20 cellular contexts compared by ENCODE assay signal in genomic region chr9:132585954-132586829, GRCh38. TPM values are rescaled to one million over a fixed set of nuclear protein-coding genes. Genes with fewer than 3 reads are reported as not detected.
A peak's percentile ranks its signal among the peaks of the same experiment; 100 is the strongest.
DNase-seq lines count a peak whose midpoint lies in the region; ATAC-seq and TF ChIP-seq lines count a peak whose summit lies in the region.
"Had no signal": no experiment of that assay in that cellular context is flagged by ENCODE, and none has a peak within 500 bp of the region (broad histone marks: within the 10 kb centered on the region; RNA-seq: fewer than 3 reads in every experiment).

No MANE protein-coding gene starts in this region.

- ATAC-seq in central memory CD8-positive, alpha-beta T cell (replicated peaks; ENCODE audit: extremely low read depth, poor library complexity, severe bottlenecking) = no peak
- ATAC-seq in naive thymus-derived CD8-positive, alpha-beta T cell = no peak
- ATAC-seq: left lung; naive thymus-derived CD4-positive, alpha-beta T cell; PC-3; right cardiac atrium; stimulated activated memory B cell treated with anti-CD40 and anti-IgM and Interleukin-4, amounts not matched to agents 10 μg/mL and 1 μg/mL and 100 μg/mL, for 72 hours had no signal

- POLR2A ChIA-PET in naive thymus-derived CD8-positive, alpha-beta T cell (lab: Charles Lee) = no interaction called here

- no peak for TF ChIP-seq EP300 in stomach (IDR thresholded peaks at IDR 0.05)

- H3K4me1 ChIP-seq in smooth muscle cell (ENCODE audit: low read depth) = peaks cover 28% of the 10 kb centered on the region
- H3K4me1 ChIP-seq in stomach = peaks cover 11 to 51% (median 29%) of the 10 kb centered on the region in 4 donors
- H3K4me1 ChIP-seq: uterus had no signal

- 11% methylated on average over 42 of the region's 42 CpGs for WGBS in smooth muscle cell (ENCODE audit: low lambda C conversion rate)
- 7 to 12% (median 8%) methylated on average over 42 of the region's 42 CpGs for WGBS in stomach, 5 donors

- no peak overlapping the region for H3K4me3 Mint-ChIP-seq in activated naive CD4-positive, alpha-beta T cell treated with anti-CD3 and anti-CD28 coated beads, Interleukin-2, amount 10 ng/mL, durations not matched to agents 7 days and 5 days
- H3K4me3 Mint-ChIP-seq in central memory CD8-positive, alpha-beta T cell = no peak overlapping the region
- H3K4me3 Mint-ChIP-seq in naive thymus-derived CD8-positive, alpha-beta T cell = no peak overlapping the region
- H3K4me3 Mint-ChIP-seq: naive thymus-derived CD4-positive, alpha-beta T cell; stimulated activated memory B cell treated with anti-CD40 and anti-IgM and Interleukin-4, amounts not matched to agents 10 μg/mL and 1 μg/mL and 100 μg/mL, for 72 hours had no signal

- peaks cover 10% of the 10 kb centered on the region for H3K4me1 Mint-ChIP-seq in activated naive CD4-positive, alpha-beta T cell treated with anti-CD3 and anti-CD28 coated beads, Interleukin-2, amount 10 ng/mL, durations not matched to agents 7 days and 5 days
- H3K4me1 Mint-ChIP-seq in central memory CD8-positive, alpha-beta T cell = peaks cover 26% of the 10 kb centered on the region
- peaks cover 8 to 27% (median 13%) of the 10 kb centered on the region in 4 donors for H3K4me1 Mint-ChIP-seq in naive thymus-derived CD8-positive, alpha-beta T cell

- peaks cover 100% of the 10 kb centered on the region for H3K27me3 Mint-ChIP-seq in activated naive CD4-positive, alpha-beta T cell treated with anti-CD3 and anti-CD28 coated beads, Interleukin-2, amount 10 ng/mL, durations not matched to agents 7 days and 5 days
- peaks cover 94% of the 10 kb centered on the region for H3K27me3 Mint-ChIP-seq in central memory CD8-positive, alpha-beta T cell
- peaks cover 31 to 89% (median 48%) of the 10 kb centered on the region in 5 donors for H3K27me3 Mint-ChIP-seq in naive thymus-derived CD8-positive, alpha-beta T cell

- H3K27me3 ChIP-seq in smooth muscle cell (ENCODE audit: low read depth) (peaks cover 100% of the 10 kb centered on the region), stomach (peaks cover 79 to 100% (median 100%) of the 10 kb centered on the region in 3 donors)

- H3K27ac Mint-ChIP-seq in activated naive CD4-positive, alpha-beta T cell treated with anti-CD3 and anti-CD28 coated beads, Interleukin-2, amount 10 ng/mL, durations not matched to agents 7 days and 5 days = peak overlapping the region; percentile 20
- H3K27ac Mint-ChIP-seq in central memory CD8-positive, alpha-beta T cell (ENCODE audit: low read depth) = peak overlapping the region; percentile 64
- peak overlapping the region in 1 of 10 donors; percentile 37 for H3K27ac Mint-ChIP-seq in naive thymus-derived CD8-positive, alpha-beta T cell
- H3K27ac Mint-ChIP-seq: activated T-helper 2 cell treated with anti-CD3 and anti-CD28 coated beads, Interferon-gamma antibody, Interleukin-2, Interleukin-4, amounts not matched to agents 10 μg/mL and 5 μg/mL and 100 μg/mL, durations not matched to agents 14 hours and 24 hours and 36 hours; stimulated activated memory B cell treated with anti-CD40 and anti-IgM and Interleukin-4, amounts not matched to agents 10 μg/mL and 1 μg/mL and 100 μg/mL, for 72 hours had no signal

- intact Hi-C loops in stomach (cut with DNase I; ENCODE audit: low total_unique reads) = no loop called here

- no peaks in the 10 kb centered on the region for H3F3A ChIP-seq in smooth muscle cell (ENCODE audit: low read depth)

- H3K4me2 ChIP-seq in smooth muscle cell = peak overlapping the region; percentile 69

- no peak overlapping the region for H3K4me3 ChIP-seq in smooth muscle cell
- H3K4me3 ChIP-seq in stomach = no peak overlapping the region
- H3K4me3 ChIP-seq: left lung, uterus had no signal

- no peaks in the 10 kb centered on the region for H3K36me3 ChIP-seq in smooth muscle cell (ENCODE audit: low read depth)
- H3K36me3 ChIP-seq in stomach = no peaks in the 10 kb centered on the region
- H3K36me3 ChIP-seq: left lung, uterus had no signal

- CTCF ChIA-PET in activated naive CD4-positive, alpha-beta T cell treated with anti-CD3 and anti-CD28 coated beads, Interleukin-2, amount 10 ng/mL, durations not matched to agents 7 days and 5 days (lab: Charles Lee) = no interaction called here

- no peak overlapping the region for H2AFZ ChIP-seq in smooth muscle cell (ENCODE audit: low read depth)

- H3K36me3 Mint-ChIP-seq in activated naive CD4-positive, alpha-beta T cell treated with anti-CD3 and anti-CD28 coated beads, Interleukin-2, amount 10 ng/mL, durations not matched to agents 7 days and 5 days = no peaks in the 10 kb centered on the region
- peaks cover 16% of the 10 kb centered on the region for H3K36me3 Mint-ChIP-seq in central memory CD8-positive, alpha-beta T cell (ENCODE audit: insufficient read depth)
- peaks cover 4 to 6% (median 6%) of the 10 kb centered on the region in 3 donors for H3K36me3 Mint-ChIP-seq in naive thymus-derived CD8-positive, alpha-beta T cell
- H3K36me3 Mint-ChIP-seq: stimulated activated memory B cell treated with anti-CD40 and anti-IgM and Interleukin-4, amounts not matched to agents 10 μg/mL and 1 μg/mL and 100 μg/mL, for 72 hours had no signal

- H3K9me3 ChIP-seq in smooth muscle cell (replicated peaks; ENCODE audit: low read depth) (no peaks in the 10 kb centered on the region), stomach (no peaks in the 10 kb centered on the region)
- H3K9me3 ChIP-seq: left lung, uterus had no signal

- H3K27ac ChIP-seq in smooth muscle cell (ENCODE audit: low read depth) = no peak overlapping the region
- no peak overlapping the region for H3K27ac ChIP-seq in stomach
- H3K27ac ChIP-seq: left lung, uterus had no signal

- TF ChIP-seq POLR2A in stomach (IDR thresholded peaks at IDR 0.05) = no peak

- no peaks in the 10 kb centered on the region for H3K79me2 ChIP-seq in smooth muscle cell (ENCODE audit: low read depth)

- TF ChIP-seq CTCF in smooth muscle cell (IDR thresholded peaks at IDR 0.05; ENCODE audit: borderline replicate concordance, insufficient read depth, poor library complexity, severe bottlenecking) = no peak
- TF ChIP-seq CTCF in stomach (IDR thresholded peaks at IDR 0.05) = no peak

- no peaks in the 10 kb centered on the region for H3K9me3 Mint-ChIP-seq in activated naive CD4-positive, alpha-beta T cell treated with anti-CD3 and anti-CD28 coated beads, Interleukin-2, amount 10 ng/mL, durations not matched to agents 7 days and 5 days
- H3K9me3 Mint-ChIP-seq in central memory CD8-positive, alpha-beta T cell = no peaks in the 10 kb centered on the region
- peaks cover 0 to 3% (median 0%) of the 10 kb centered on the region in 9 donors for H3K9me3 Mint-ChIP-seq in naive thymus-derived CD8-positive, alpha-beta T cell
- H3K9me3 Mint-ChIP-seq: activated T-helper 2 cell treated with anti-CD3 and anti-CD28 coated beads, Interferon-gamma antibody, Interleukin-2, Interleukin-4, amounts not matched to agents 10 μg/mL and 5 μg/mL and 100 μg/mL, durations not matched to agents 14 hours and 24 hours and 36 hours; stimulated activated memory B cell treated with anti-CD40 and anti-IgM and Interleukin-4, amounts not matched to agents 10 μg/mL and 1 μg/mL and 100 μg/mL, for 72 hours had no signal

- no peak overlapping the region for H3K9ac ChIP-seq in smooth muscle cell (ENCODE audit: low read depth)

- H4K20me1 ChIP-seq in smooth muscle cell (ENCODE audit: low read depth) = peaks cover 34% of the 10 kb centered on the region

- DNase-seq in activated naive CD4-positive, alpha-beta T cell treated with anti-CD3 and anti-CD28 coated beads, Interleukin-2, amount 10 ng/mL, durations not matched to agents 7 days and 5 days = no peak
- DNase-seq in activated naive CD4-positive, alpha-beta T cell treated with anti-CD3 and anti-CD28 coated beads, Interleukin-2, amount 50 U/mL, for 16 hours = no peak
- DNase-seq in NAMALWA (ENCODE audit: low spot score) (peak; percentile 17), smooth muscle cell (lab: John Stamatoyannopoulos, UW; ENCODE audit: unreplicated experiment) (no peak), NCI-H187 treated with DMSO at 0.1 percent for 48 hours (lab: John Stamatoyannopoulos, UW) (no peak), stomach (no peak)
- DNase-seq in central memory CD8-positive, alpha-beta T cell (ENCODE audit: low spot score in 2 of 2) = no peak
- no peak for DNase-seq in naive thymus-derived CD8-positive, alpha-beta T cell
- DNase-seq: DMS153; head of caudate nucleus; left lung; naive thymus-derived CD4-positive, alpha-beta T cell; NCI-H187; right cardiac atrium; stimulated activated CD4-positive, alpha-beta T cell treated with anti-CD3 and anti-CD28 coated beads, Interleukin-4, amount 100 ng/mL, for 1 hour; uterus had no signal

RNA-seq across cellular contexts. Expression of gene BARHL1, which starts 3.8 kb away (rescaled TPM):
- not detected in 2 replicates for total RNA-seq in smooth muscle cell
- polyA plus RNA-seq in smooth muscle cell = 0.24 TPM in 1 of 2 replicates, not detected in the other
- total RNA-seq in stomach = not detected
- not detected for polyA plus RNA-seq in stomach
- total RNA-seq in naive thymus-derived CD8-positive, alpha-beta T cell = not detected
- not detected for polyA plus RNA-seq in naive thymus-derived CD8-positive, alpha-beta T cell
- total RNA-seq: activated T-helper 2 cell treated with anti-CD3 and anti-CD28 coated beads, Interferon-gamma antibody, Interleukin-2, Interleukin-4, amounts not matched to agents 10 μg/mL and 5 μg/mL and 100 μg/mL, durations not matched to agents 14 hours and 24 hours and 36 hours; left lung; naive thymus-derived CD4-positive, alpha-beta T cell; PC-3; right cardiac atrium; T-helper 1 cell treated with Interleukin-12 subunit alpha and Interleukin-12 subunit beta and Interleukin-4 antibody, amounts not matched to agents 30 ng/mL and 1 ng/mL, for 36 hours; uterus had no signal
- polyA plus RNA-seq: naive thymus-derived CD4-positive, alpha-beta T cell; right cardiac atrium had no signal
